1 cellular context compared by ENCODE assay signal in the genomic region with DNA sequence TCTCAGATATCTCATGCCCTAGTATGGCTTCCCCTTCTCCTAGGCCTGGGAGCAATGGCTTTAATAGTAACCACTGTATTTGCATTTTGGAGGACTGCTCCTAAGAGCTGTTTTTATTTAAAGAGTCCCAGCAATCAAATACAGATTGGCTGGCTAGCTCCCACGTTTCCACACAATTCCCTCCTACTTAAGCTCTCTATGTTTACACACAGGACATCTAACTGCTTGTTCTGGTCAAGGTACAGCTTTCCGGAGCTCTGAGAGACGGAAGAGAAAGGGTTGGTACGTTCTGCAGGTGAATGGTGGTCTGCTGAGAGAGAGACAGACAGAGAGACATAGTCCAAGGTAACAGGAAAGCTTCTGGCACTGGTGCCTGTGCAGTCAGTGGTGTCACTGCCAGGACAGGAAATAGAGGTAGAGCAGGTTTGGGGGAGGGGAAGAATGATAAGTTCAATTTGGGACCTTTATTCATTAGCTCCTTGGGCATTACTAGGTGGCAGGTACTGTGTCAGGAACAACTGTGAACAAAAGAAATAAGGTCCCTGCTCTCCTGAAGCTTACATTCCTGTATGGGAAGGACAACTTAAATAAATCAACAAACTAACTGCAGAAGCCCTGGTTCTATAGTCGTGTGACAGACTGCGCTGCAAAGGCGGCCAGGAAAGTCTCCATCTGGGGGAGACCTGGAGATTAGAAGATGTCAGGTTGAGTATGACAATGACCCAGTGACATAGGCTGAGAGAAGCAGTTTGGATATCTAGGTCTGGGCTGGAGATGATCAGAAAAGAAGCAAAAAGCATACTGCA.
TF ChIP-seq lines count a peak whose summit lies in the region.

No MANE protein-coding gene starts in this region.

TF ChIP-seq in HepG2, 621 proteins besides CTCF, POLR2A, EP300 and RAD21 (continued from another document and continues in another):
- TF ChIP-seq, protein P1, sequence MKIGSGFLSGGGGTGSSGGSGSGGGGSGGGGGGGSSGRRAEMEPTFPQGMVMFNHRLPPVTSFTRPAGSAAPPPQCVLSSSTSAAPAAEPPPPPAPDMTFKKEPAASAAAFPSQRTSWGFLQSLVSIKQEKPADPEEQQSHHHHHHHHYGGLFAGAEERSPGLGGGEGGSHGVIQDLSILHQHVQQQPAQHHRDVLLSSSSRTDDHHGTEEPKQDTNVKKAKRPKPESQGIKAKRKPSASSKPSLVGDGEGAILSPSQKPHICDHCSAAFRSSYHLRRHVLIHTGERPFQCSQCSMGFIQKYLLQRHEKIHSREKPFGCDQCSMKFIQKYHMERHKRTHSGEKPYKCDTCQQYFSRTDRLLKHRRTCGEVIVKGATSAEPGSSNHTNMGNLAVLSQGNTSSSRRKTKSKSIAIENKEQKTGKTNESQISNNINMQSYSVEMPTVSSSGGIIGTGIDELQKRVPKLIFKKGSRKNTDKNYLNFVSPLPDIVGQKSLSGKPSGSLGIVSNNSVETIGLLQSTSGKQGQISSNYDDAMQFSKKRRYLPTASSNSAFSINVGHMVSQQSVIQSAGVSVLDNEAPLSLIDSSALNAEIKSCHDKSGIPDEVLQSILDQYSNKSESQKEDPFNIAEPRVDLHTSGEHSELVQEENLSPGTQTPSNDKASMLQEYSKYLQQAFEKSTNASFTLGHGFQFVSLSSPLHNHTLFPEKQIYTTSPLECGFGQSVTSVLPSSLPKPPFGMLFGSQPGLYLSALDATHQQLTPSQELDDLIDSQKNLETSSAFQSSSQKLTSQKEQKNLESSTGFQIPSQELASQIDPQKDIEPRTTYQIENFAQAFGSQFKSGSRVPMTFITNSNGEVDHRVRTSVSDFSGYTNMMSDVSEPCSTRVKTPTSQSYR (CRISPR knock-in tag; IDR thresholded peaks at IDR 0.05; ENCODE audit: borderline replicate concordance) = peak; percentile 87; the same call in 1 of the 2 replicates
- TF ChIP-seq NKX3-1 (CRISPR knock-in tag; IDR thresholded peaks at IDR 0.05) = no peak
- TF ChIP-seq MAFG (CRISPR knock-in tag; IDR thresholded peaks at IDR 0.05) = no peak
- peak; percentile 48 for TF ChIP-seq NR2F6 (IDR thresholded peaks at IDR 0.05)
- TF ChIP-seq NR2F6 (CRISPR knock-in tag; IDR thresholded peaks at IDR 0.05) = peak; percentile 79
- TF ChIP-seq, protein P2, sequence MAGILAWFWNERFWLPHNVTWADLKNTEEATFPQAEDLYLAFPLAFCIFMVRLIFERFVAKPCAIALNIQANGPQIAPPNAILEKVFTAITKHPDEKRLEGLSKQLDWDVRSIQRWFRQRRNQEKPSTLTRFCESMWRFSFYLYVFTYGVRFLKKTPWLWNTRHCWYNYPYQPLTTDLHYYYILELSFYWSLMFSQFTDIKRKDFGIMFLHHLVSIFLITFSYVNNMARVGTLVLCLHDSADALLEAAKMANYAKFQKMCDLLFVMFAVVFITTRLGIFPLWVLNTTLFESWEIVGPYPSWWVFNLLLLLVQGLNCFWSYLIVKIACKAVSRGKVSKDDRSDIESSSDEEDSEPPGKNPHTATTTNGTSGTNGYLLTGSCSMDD (CRISPR knock-in tag; IDR thresholded peaks at IDR 0.05) = no peak
- TF ChIP-seq ZUFSP (CRISPR knock-in tag; IDR thresholded peaks at IDR 0.05; ENCODE audit: borderline replicate concordance) = no peak
- 0 out of 2 replicates have a peak, but pooled peaks have one; percentile 31 for TF ChIP-seq NR2F2 (IDR thresholded peaks at IDR 0.05; ENCODE audit: borderline replicate concordance, low read depth)
- TF ChIP-seq SIX1 (CRISPR knock-in tag; IDR thresholded peaks at IDR 0.05; ENCODE audit: borderline replicate concordance) = no peak; the same call in 1 of the 2 replicates
- no peak for TF ChIP-seq MXD1 (CRISPR knock-in tag; IDR thresholded peaks at IDR 0.05)
- TF ChIP-seq ZNF781 (CRISPR knock-in tag; IDR thresholded peaks at IDR 0.05; ENCODE audit: borderline replicate concordance, not compliant biosample characterization) = peak; percentile 46
- TF ChIP-seq ZNF543 (CRISPR knock-in tag; IDR thresholded peaks at IDR 0.05) = 0 out of 2 replicates have a peak, but pooled peaks have one; percentile 22
- TF ChIP-seq CBX2 (IDR thresholded peaks at IDR 0.05; ENCODE audit: low read depth, low read length) = no peak
- no peak for TF ChIP-seq CBX2 (CRISPR knock-in tag; IDR thresholded peaks at IDR 0.05; ENCODE audit: low read depth)
- TF ChIP-seq ATF3 (CRISPR knock-in tag; IDR thresholded peaks at IDR 0.05) = no peak
- TF ChIP-seq GABPB1 (CRISPR knock-in tag; IDR thresholded peaks at IDR 0.05) = peak; percentile 32; the same call in 1 of the 2 replicates
- TF ChIP-seq AGO2 (optimal IDR thresholded peaks at IDR 0.05; ENCODE audit: low read depth, low read length) = no peak
- TF ChIP-seq E2F5 (CRISPR knock-in tag; conservative IDR thresholded peaks at IDR 0.05) = no peak
- TF ChIP-seq KLF13 (CRISPR knock-in tag; IDR thresholded peaks at IDR 0.05) = no peak
- TF ChIP-seq CBFB (CRISPR knock-in tag; IDR thresholded peaks at IDR 0.05) = peak; percentile 34; the same call in 1 of the 2 replicates
- TF ChIP-seq TEF (CRISPR knock-in tag; IDR thresholded peaks at IDR 0.05) = no peak
- TF ChIP-seq YEATS4 (CRISPR knock-in tag; IDR thresholded peaks at IDR 0.05; ENCODE audit: borderline replicate concordance) = no peak
- peak; percentile 39 for TF ChIP-seq ASH2L (IDR thresholded peaks at IDR 0.05; ENCODE audit: insufficient read length, low read depth, low read length)
- no peak for TF ChIP-seq RNF2 (conservative IDR thresholded peaks at IDR 0.05; ENCODE audit: low read depth)
- no peak for TF ChIP-seq ZNF414 (CRISPR knock-in tag; IDR thresholded peaks at IDR 0.05)
- TF ChIP-seq, protein P3, sequence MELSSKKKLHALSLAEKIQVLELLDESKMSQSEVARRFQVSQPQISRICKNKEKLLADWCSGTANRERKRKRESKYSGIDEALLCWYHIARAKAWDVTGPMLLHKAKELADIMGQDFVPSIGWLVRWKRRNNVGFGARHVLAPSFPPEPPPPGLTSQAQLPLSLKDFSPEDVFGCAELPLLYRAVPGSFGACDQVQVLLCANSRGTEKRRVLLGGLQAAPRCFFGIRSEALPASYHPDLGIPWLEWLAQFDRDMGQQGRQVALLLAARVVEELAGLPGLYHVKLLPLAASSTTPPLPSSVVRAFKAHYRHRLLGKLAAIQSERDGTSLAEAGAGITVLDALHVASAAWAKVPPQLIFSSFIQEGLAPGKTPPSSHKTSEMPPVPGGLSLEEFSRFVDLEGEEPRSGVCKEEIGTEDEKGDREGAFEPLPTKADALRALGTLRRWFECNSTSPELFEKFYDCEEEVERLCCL (CRISPR knock-in tag; IDR thresholded peaks at IDR 0.05; ENCODE audit: borderline replicate concordance) = no peak
- no peak for TF ChIP-seq XBP1 (CRISPR knock-in tag; IDR thresholded peaks at IDR 0.05)
- TF ChIP-seq TBX3 (IDR thresholded peaks at IDR 0.05; ENCODE audit: borderline replicate concordance) = peak; percentile 59; the same call in 1 of the 2 replicates
- TF ChIP-seq POGK (CRISPR knock-in tag; conservative IDR thresholded peaks at IDR 0.05) = 0 out of 2 replicates have a peak, but pooled peaks have one; percentile 37
- 0 out of 2 replicates have a peak, but pooled peaks have one; percentile 31 for TF ChIP-seq MTF2 (CRISPR knock-in tag; IDR thresholded peaks at IDR 0.05; ENCODE audit: borderline replicate concordance)
- no peak for TF ChIP-seq ZNF468 (CRISPR knock-in tag; IDR thresholded peaks at IDR 0.05)
- TF ChIP-seq TBX2 (CRISPR knock-in tag; IDR thresholded peaks at IDR 0.05; ENCODE audit: borderline replicate concordance) = peak; percentile 91
- TF ChIP-seq ZNF33A (CRISPR knock-in tag; IDR thresholded peaks at IDR 0.05; ENCODE audit: borderline replicate concordance) = no peak
- peak; percentile 21; the same call in 1 of the 2 replicates for TF ChIP-seq LRRFIP1 (CRISPR knock-in tag; conservative IDR thresholded peaks at IDR 0.05)
- peak; percentile 87 for TF ChIP-seq IKZF5 (CRISPR knock-in tag; IDR thresholded peaks at IDR 0.05)
- no peak for TF ChIP-seq NFRKB (IDR thresholded peaks at IDR 0.05)
- TF ChIP-seq KAT7 (CRISPR knock-in tag; IDR thresholded peaks at IDR 0.05; ENCODE audit: borderline replicate concordance) = no peak
- TF ChIP-seq ZNF598 (CRISPR knock-in tag; IDR thresholded peaks at IDR 0.05; ENCODE audit: borderline replicate concordance) = no peak
- TF ChIP-seq SP140L (CRISPR knock-in tag; IDR thresholded peaks at IDR 0.05; ENCODE audit: borderline replicate concordance) = 0 out of 2 replicates have a peak, but pooled peaks have one; percentile 29
- no peak for TF ChIP-seq ZNF530 (CRISPR knock-in tag; IDR thresholded peaks at IDR 0.05; ENCODE audit: low read depth)
- no peak for TF ChIP-seq ZNF282 (IDR thresholded peaks at IDR 0.05; ENCODE audit: partially characterized antibody)
- no peak for TF ChIP-seq NPAS2 (CRISPR knock-in tag; IDR thresholded peaks at IDR 0.05; ENCODE audit: borderline replicate concordance)
